9 cellular contexts compared by ENCODE assay signal in the genomic region with DNA sequence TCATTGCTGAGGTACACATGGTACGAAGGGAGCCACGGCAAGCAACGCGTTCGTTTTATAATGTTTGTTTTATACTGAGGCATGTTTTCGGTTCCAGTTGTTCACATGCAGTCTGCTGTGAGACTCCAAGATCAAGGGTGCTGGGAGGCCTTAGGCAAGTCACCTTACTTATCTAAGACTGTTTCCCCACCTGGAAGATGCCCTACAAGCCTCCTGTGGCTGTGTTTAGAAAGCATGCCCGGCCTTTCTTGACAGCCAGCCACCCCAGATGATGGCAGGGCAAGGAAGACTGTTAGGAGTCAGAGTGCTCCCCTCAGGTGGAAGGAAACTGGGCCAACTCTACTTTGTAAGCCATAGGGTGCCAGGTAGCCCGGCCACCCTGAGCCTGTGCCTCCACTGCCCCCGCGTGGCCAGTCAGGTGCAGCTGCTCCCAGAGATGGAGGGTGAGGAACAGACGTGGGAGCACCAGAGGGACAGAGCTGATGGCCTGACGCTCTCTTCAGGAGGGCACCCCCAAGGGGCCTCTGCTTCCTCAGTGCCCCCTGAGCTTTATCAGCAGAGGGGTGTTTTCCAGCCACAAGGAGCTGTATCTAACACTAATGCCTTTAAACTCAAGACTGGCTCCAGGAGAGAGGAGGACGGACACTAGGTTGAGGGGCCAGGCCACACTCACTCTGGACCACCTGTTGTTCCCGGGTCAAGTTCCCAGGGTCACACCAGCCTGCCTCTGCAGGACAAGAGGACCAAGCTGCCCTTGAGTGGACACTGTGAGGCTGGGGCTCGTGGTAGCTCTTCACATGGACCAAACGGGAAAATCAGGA. TPM values are rescaled to one million over a fixed set of nuclear protein-coding genes. Genes with fewer than 3 reads are reported as not detected.
A peak's percentile ranks its signal among the peaks of the same experiment; 100 is the strongest.
DNase-seq lines count a peak whose midpoint lies in the region; ATAC-seq, FAIRE-seq and TF ChIP-seq lines count a peak whose summit lies in the region.
"Had no signal": no experiment of that assay in that cellular context is flagged by ENCODE, and none has a peak within 500 bp of the region (broad histone marks: within the 10 kb centered on the region; RNA-seq: fewer than 3 reads in every experiment).

No MANE protein-coding gene starts in this region.

- H3K4me3 ChIP-seq in KMS-11 (IDR thresholded peaks at IDR 0.05; ENCODE audit: insufficient read depth, low read depth, low read length) (no peak overlapping the region), astrocyte (ENCODE audit: insufficient read depth, low read depth, low read length) (no peak overlapping the region)

- no peak overlapping the region for H3K9ac ChIP-seq in KMS-11
- H3K9ac ChIP-seq in astrocyte (ENCODE audit: low read length), result no peak overlapping the region

- H3K4me2 ChIP-seq in KMS-11 (no peak overlapping the region), astrocyte (ENCODE audit: low read length) (no peak overlapping the region)

- H3K9me3 ChIP-seq in astrocyte (ENCODE audit: insufficient read depth, low read depth, low read length), result no peaks in the 10 kb centered on the region

- FAIRE-seq in astrocyte (lab: Jason Lieb, UNC), result no peak

- H3K27me3 Mint-ChIP-seq in astrocyte (ENCODE audit: low read depth, unreplicated experiment), result no peaks in the 10 kb centered on the region

- peaks cover 47% of the 10 kb centered on the region for H3K4me1 ChIP-seq in KMS-11 (ENCODE audit: low read depth, poor library complexity, severe bottlenecking)
- peaks cover 21% of the 10 kb centered on the region for H3K4me1 ChIP-seq in astrocyte (ENCODE audit: insufficient read depth, low read length)

- H3K79me2 ChIP-seq in KMS-11 (ENCODE audit: insufficient read depth, low read depth) (peaks cover 47% of the 10 kb centered on the region), astrocyte (ENCODE audit: insufficient read depth, low read length) (peaks cover 18% of the 10 kb centered on the region)

- H3K27me3 ChIP-seq in KMS-11 (ENCODE audit: insufficient read depth, low read depth) (no peaks in the 10 kb centered on the region), astrocyte (ENCODE audit: insufficient read depth, low read length) (no peaks in the 10 kb centered on the region)

- H3K36me3 Mint-ChIP-seq in astrocyte (ENCODE audit: low read depth, unreplicated experiment), result peaks cover 19% of the 10 kb centered on the region

- peaks cover 2% of the 10 kb centered on the region; the same call in 1 of the 2 replicates for H4K20me1 ChIP-seq in KMS-11 (ENCODE audit: insufficient read depth)
- peaks cover 50% of the 10 kb centered on the region for H4K20me1 ChIP-seq in astrocyte (ENCODE audit: insufficient read depth, low read length)

- DNase-seq in EH (ENCODE audit: low read depth) (peak; percentile 51), T-helper 2 cell (peak; percentile 47 to 77 (median 67)), astrocyte (ENCODE audit: low read depth) (no peak), iPS-NIHi11 (ENCODE audit: low spot score) (peak; percentile 80), A172 (ENCODE audit: low spot score) (no peak)
- peak; percentile 73 for DNase-seq in stimulated activated CD4-positive, alpha-beta T cell treated with anti-CD3 and anti-CD28 coated beads, Interleukin-1b, Interleukin-23, amount 100 ng/mL, for 48 hours

- H3K4me3 Mint-ChIP-seq in astrocyte (ENCODE audit: unreplicated experiment), result peak overlapping the region; percentile 14

- H3K36me3 ChIP-seq in KMS-11 (ENCODE audit: insufficient read depth) (no peaks in the 10 kb centered on the region; the same call in 1 of the 2 replicates), astrocyte (ENCODE audit: insufficient read depth, low read length) (peaks cover 23% of the 10 kb centered on the region)

- no peaks in the 10 kb centered on the region for H3K9me3 Mint-ChIP-seq in astrocyte (ENCODE audit: unreplicated experiment)

- H2AFZ ChIP-seq in KMS-11 (ENCODE audit: low read depth), result no peak overlapping the region
- no peak overlapping the region for H2AFZ ChIP-seq in astrocyte (ENCODE audit: low read depth, low read length)

- H3K27ac ChIP-seq in KMS-11 (peak overlapping the region; percentile 8; the same call in 1 of the 2 replicates), astrocyte (ENCODE audit: low read depth, low read length) (no peak overlapping the region)

- peaks cover 23% of the 10 kb centered on the region for H3K4me1 Mint-ChIP-seq in astrocyte (ENCODE audit: low read depth, unreplicated experiment)

- peak; percentile 85 for TF ChIP-seq CTCF in KMS-11 (conservative IDR thresholded peaks at IDR 0.05; ENCODE audit: low read depth, low read length)
- peak; percentile 48 for TF ChIP-seq CTCF in astrocyte (IDR thresholded peaks at IDR 0.05; ENCODE audit: insufficient read depth, low read depth, low read length)

- no peak for ATAC-seq in HG03378 (IDR thresholded peaks at IDR 0.05; ENCODE audit: unreplicated experiment)

- H3K27ac Mint-ChIP-seq in astrocyte (ENCODE audit: unreplicated experiment), result no peak overlapping the region

RNA-seq across cellular contexts. Expression of a gene that starts 5.4 kb away (rescaled TPM):
- 58.4 and 61.8 TPM in 2 replicates for total RNA-seq in astrocyte
- total RNA-seq in A172 (2014; rRNA removed; shearing (Covaris generic)), result 22.8 and 32.5 TPM in 2 replicates

RNA-seq across cellular contexts. Expression of a gene that starts 22.3 kb away (rescaled TPM):
- 27.9 and 36.3 TPM in 2 replicates for total RNA-seq in astrocyte
- 205 and 246 TPM in 2 replicates for total RNA-seq in A172 (2014; rRNA removed; shearing (Covaris generic))

RNA-seq across cellular contexts. Expression of a gene that starts 33.7 kb away (rescaled TPM):
- total RNA-seq in astrocyte, result 0.77 TPM in 1 of 2 replicates, not detected in the other
- 0.05 TPM in 1 of 2 replicates, not detected in the other for total RNA-seq in A172 (2014; rRNA removed; shearing (Covaris generic))
- total RNA-seq: RPMI7951 had no signal

RNA-seq across cellular contexts. Expression of a gene that starts 58.0 kb away (rescaled TPM):
- not detected in 2 replicates for total RNA-seq in astrocyte
- total RNA-seq in A172 (2014; rRNA removed; shearing (Covaris generic)), result not detected in 2 replicates
- total RNA-seq: RPMI7951 had no signal

Comparison
In these comparisons a context has a peak if more than half of its experiments do, and no peak if none do; other contexts are left out.
1. DNase-seq: peak in EH (single experiment), T-helper 2 cell (5 of 5), iPS-NIHi11 (single experiment) and stimulated activated CD4-positive, alpha-beta T cell treated with anti-CD3 and anti-CD28 coated beads, Interleukin-1b, Interleukin-23, amount 100 ng/mL, for 48 hours (single experiment); none in astrocyte (single experiment) and A172 (single experiment).